ENCODE assay signal across 8 cellular contexts in the genomic region with DNA sequence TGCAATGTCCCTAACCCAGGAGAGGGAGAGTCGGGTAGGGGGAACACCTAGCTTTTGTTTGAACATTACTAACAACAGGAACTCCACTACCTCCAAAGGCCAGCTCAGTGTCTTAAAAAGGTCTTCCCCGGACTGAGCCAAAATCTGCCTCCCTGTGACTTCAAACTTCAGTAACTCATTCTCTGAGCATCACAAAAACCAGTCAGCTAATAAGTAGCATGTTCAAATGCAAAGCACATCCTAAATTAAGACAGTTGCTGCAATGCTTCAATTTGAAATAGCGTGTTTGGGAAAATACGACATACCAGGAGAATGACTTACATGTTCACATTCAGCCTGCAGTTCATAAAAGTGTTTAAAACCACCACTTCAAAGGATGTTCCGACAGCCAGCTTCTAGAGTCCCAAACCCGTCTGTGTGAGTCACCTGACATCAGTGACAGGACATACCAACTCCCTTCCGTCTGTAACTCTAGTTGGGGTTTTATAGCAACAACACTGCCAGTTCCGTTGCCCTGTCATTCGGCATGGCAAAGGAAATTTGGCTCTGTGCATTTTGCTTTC. TPM values are rescaled to one million over a fixed set of nuclear protein-coding genes. Genes with fewer than 3 reads are reported as not detected.
DNase-seq lines count a peak whose midpoint lies in the region; FAIRE-seq and TF ChIP-seq lines count a peak whose summit lies in the region.

No MANE protein-coding gene starts in this region.

- H3K4me1 Mint-ChIP-seq in brain = peaks cover 46% of the 10 kb centered on the region

- no peaks in the 10 kb centered on the region for H3K27me3 ChIP-seq in SJCRH30

- FAIRE-seq in urothelium cell line (lab: Jason Lieb, UNC) = peak; percentile 99

- DNase-seq in AG08396 (ENCODE audit: low spot score) = peak; percentile 66
- DNase-seq in RWPE1 (ENCODE audit: low spot score) = no peak
- peak; percentile 41 for DNase-seq in mesenteric fat pad (ENCODE audit: low spot score)
- peak; percentile 91 for DNase-seq in urothelium cell line (ENCODE audit: low spot score)
- no peak for DNase-seq in midbrain (lab: John Stamatoyannopoulos, UW)
- DNase-seq in SJCRH30 = no peak
- no peak for DNase-seq in NCI-H1105 (lab: John Stamatoyannopoulos, UW)

- CTCF ChIA-PET in RWPE1 (lab: Yijun Ruan, JAX) = no interaction called here

- peaks cover 2 to 7% (median 6%) of the 10 kb centered on the region in 5 experiments for H3K9me3 Mint-ChIP-seq in brain

- H3K9me3 ChIP-seq in SJCRH30 (replicated peaks) = no peaks in the 10 kb centered on the region

- H3K4me1 ChIP-seq in SJCRH30 = 0 out of 2 replicates have a peak, but pooled peaks cover 7% of the 10 kb centered on the region

- POLR2A ChIA-PET in RWPE1 (lab: Yijun Ruan, JAX; ENCODE audit: low non-redundant PET) = interaction anchor here (1.1 kb wide), 1 partner anchor 39 kb away, joined by 3 read pairs; no protein-coding TSS in a partner anchor

- no peak overlapping the region for H3K4me3 ChIP-seq in SJCRH30

- H3K27ac Mint-ChIP-seq in brain = peak overlapping the region in 3 of 5 experiments; percentile 2 to 94 (median 91)

- peaks cover 4% of the 10 kb centered on the region for H3K27me3 Mint-ChIP-seq in brain

- no peak overlapping the region for H3K4me3 Mint-ChIP-seq in brain

- H3K27ac ChIP-seq in RWPE1 (peak overlapping the region; percentile 69; the same call in 1 of the 2 replicates), SJCRH30 (no peak overlapping the region)

- no peaks in the 10 kb centered on the region for H3K36me3 ChIP-seq in SJCRH30

- no peak for TF ChIP-seq CTCF in RWPE1 (conservative IDR thresholded peaks at IDR 0.05; ENCODE audit: low read depth)
- TF ChIP-seq CTCF in brain (conservative IDR thresholded peaks at IDR 0.05) = no peak

- no peaks in the 10 kb centered on the region for H3K36me3 Mint-ChIP-seq in brain

RNA-seq across cellular contexts. Expression of a gene that starts 13.0 kb away (rescaled TPM):
- 104 TPM for polyA plus RNA-seq in brain (ENCODE audit: insufficient read depth, low read depth, low replicate concordance)
- 477 TPM for total RNA-seq in mesenteric fat pad
- 67.4 and 70.3 TPM in 2 replicates for total RNA-seq in SJCRH30 (2014; rRNA removed; shearing (Covaris generic))

Comparison
In these comparisons a context has a peak if more than half of its experiments do, and no peak if none do; other contexts are left out.
1. DNase-seq: peak in AG08396 (single experiment), mesenteric fat pad (single experiment) and urothelium cell line (single experiment); none in RWPE1 (single experiment), midbrain (single experiment), SJCRH30 (0 of 2) and NCI-H1105 (single experiment).